Comparison of ENCODE assay signal across 9 cellular contexts in the genomic region with DNA sequence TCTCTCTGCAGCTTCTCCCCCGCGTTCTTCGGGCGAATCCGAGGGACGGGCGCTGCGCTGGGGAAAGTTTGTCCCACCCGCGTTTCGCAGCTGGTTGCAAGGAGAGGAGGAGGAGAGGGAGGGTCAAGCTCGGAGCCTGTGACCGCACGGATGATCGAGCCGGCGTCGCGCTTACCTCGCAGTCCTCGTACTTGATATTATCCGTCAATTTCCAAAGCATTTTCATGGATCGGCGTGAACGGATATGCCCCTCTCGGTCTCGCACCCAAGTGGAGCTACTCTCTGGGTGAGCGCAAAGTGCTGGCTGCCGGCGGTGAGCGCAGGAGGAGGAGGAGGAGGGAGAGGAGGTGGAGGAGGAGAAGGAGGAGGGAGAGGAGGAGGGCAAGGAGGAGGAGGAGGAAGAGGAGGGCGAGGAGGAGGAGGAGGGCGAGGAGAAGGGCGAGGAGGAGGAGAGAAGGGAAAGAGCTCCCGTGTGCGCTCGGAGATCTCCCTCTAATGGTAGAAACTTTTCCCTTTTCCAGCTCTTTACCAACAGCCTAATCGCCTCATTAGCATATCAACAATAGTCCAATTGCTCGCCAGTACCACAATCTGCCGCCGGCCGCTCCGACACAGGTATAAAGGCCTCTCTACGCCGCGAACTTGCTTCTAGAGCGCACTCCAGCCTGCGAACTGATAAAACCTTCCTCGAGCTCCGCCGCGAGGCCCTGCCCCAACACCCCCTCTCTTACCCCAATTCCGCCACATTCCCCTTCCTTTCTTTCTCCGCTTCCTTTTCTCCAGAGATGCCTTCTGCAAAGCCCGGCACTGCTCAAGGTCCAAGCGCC. TPM values are rescaled to one million over a fixed set of nuclear protein-coding genes. Genes with fewer than 3 reads are reported as not detected.
A peak's percentile ranks its signal among the peaks of the same experiment; 100 is the strongest.
DNase-seq lines count a peak whose midpoint lies in the region; ATAC-seq, FAIRE-seq and TF ChIP-seq lines count a peak whose summit lies in the region.
"Had no signal": no experiment of that assay in that cellular context is flagged by ENCODE, and none has a peak within 500 bp of the region (broad histone marks: within the 10 kb centered on the region; RNA-seq: fewer than 3 reads in every experiment).

A gene (minus strand): TSS at position 309 of the 827 bp plus-strand sequence. CDS start 83 bp downstream, at position 226.

- peak within 1 kb of the TSS; percentile 77 for H3K4me3 Mint-ChIP-seq in activated naive CD8-positive, alpha-beta T cell treated with anti-CD3 and anti-CD28 coated beads, Interleukin-2, amount 50 U/mL, for 24 hours

- H3K9me3 ChIP-seq in HEK293 (ENCODE audit: control insufficient read depth, insufficient read depth, low read depth, low read length) (no peaks in the 10 kb centered on the region), HepG2 (ENCODE audit: low read length) (no peaks in the 10 kb centered on the region)
- H3K9me3 ChIP-seq: mucosa of descending colon had no signal

- ATAC-seq in activated naive CD8-positive, alpha-beta T cell treated with anti-CD3 and anti-CD28 coated beads, Interleukin-2, amount 50 U/mL, for 24 hours: no peak
- ATAC-seq in HepG2: no peak
- ATAC-seq: mucosa of descending colon had no signal

- 52% methylated on average over 56 of the region's 56 CpGs for WGBS in HepG2 (ENCODE audit: low lambda C conversion rate)

- no peak within 1 kb of the TSS for H3K9ac ChIP-seq in HepG2 (ENCODE audit: insufficient read depth, low read depth, low read length)

- H3K36me3 Mint-ChIP-seq in activated naive CD8-positive, alpha-beta T cell treated with anti-CD3 and anti-CD28 coated beads, Interleukin-2, amount 50 U/mL, for 24 hours (ENCODE audit: low read depth): peaks cover 16% of the 10 kb centered on the region

- no peak within 1 kb of the TSS for H3K4me2 ChIP-seq in HepG2 (ENCODE audit: low read depth, low read length)

- TF ChIP-seq POLR2A in HepG2 (IDR thresholded peaks at IDR 0.05; ENCODE audit: insufficient read depth in 1 of 2, low read depth in 2 of 2, low read length in 2 of 2): no peak

- in situ Hi-C loops in HepG2 (cut with HindIII; ENCODE audit: extremely low pct_ligation_motif_present, low pct_unique_long_range_greater_than_20kb): no loop called here

- no peaks in the 10 kb centered on the region for H3K79me2 ChIP-seq in HepG2 (ENCODE audit: insufficient read depth, low read length)

- no peak for TF ChIP-seq EP300 in HepG2 (IDR thresholded peaks at IDR 0.05; ENCODE audit: low read depth in 2 of 2, low read length in 2 of 2)
- TF ChIP-seq EP300 in HepG2 (CRISPR knock-in tag; IDR thresholded peaks at IDR 0.05; ENCODE audit: borderline replicate concordance): no peak

- DNase-seq in AG08395 (ENCODE audit: low spot score): peak; percentile 59
- DNase-seq in activated naive CD8-positive, alpha-beta T cell treated with anti-CD3 and anti-CD28 coated beads, Interleukin-2, amount 50 U/mL, for 24 hours: no peak
- DNase-seq in HepG2 (ENCODE audit: low spot score): no peak
- no peak for DNase-seq in GM19238 (ENCODE audit: insufficient read length, low spot score)
- DNase-seq in RKO (ENCODE audit: low spot score): no peak
- no peak for DNase-seq in DMS79 (lab: John Stamatoyannopoulos, UW)
- DNase-seq in NCI-H1417 (lab: John Stamatoyannopoulos, UW): no peak

- H3K9me3 Mint-ChIP-seq in activated naive CD8-positive, alpha-beta T cell treated with anti-CD3 and anti-CD28 coated beads, Interleukin-2, amount 50 U/mL, for 24 hours: peaks cover 11% of the 10 kb centered on the region

- no peak for TF ChIP-seq RAD21 in HepG2 (CRISPR knock-in tag; IDR thresholded peaks at IDR 0.05)

- no peak within 1 kb of the TSS for H2AFZ ChIP-seq in HepG2 (ENCODE audit: low read length)

- TF ChIP-seq CTCF in HEK293 (tag by site-specific recombination; IDR thresholded peaks at IDR 0.05) (peak; percentile 88), HepG2 (CRISPR knock-in tag; IDR thresholded peaks at IDR 0.05) (no peak)

- POLR2A ChIA-PET in HEK293 (lab: Yijun Ruan, JAX) (interaction anchor here (0.5 to 5.5 kb wide), 21 partner anchors 9 to 1856 kb away, joined by 3 to 112 read pairs (median 3); a partner anchor contains a TSS), HepG2 (lab: Yijun Ruan, JAX) (no interaction called here)

- no peaks in the 10 kb centered on the region; the same call in 1 of the 2 replicates for H4K20me1 ChIP-seq in HepG2 (ENCODE audit: insufficient read depth, low read length)

- H3K27ac ChIP-seq in HEK293 (ENCODE audit: extremely low read depth, low read depth, low read length) (peak within 1 kb of the TSS; percentile 99), HepG2 (ENCODE audit: extremely low read length, insufficient read depth, low read length) (no peak within 1 kb of the TSS)

- peak within 1 kb of the TSS; percentile 42 for H3K27ac Mint-ChIP-seq in activated naive CD8-positive, alpha-beta T cell treated with anti-CD3 and anti-CD28 coated beads, Interleukin-2, amount 50 U/mL, for 24 hours

- H3K4me1 ChIP-seq in HEK293 (ENCODE audit: control insufficient read depth, insufficient read depth, low read length) (peaks cover 4% of the 10 kb centered on the region; the same call in 1 of the 2 replicates), HepG2 (ENCODE audit: insufficient read depth, low read length) (no peaks in the 10 kb centered on the region)

- H3K36me3 ChIP-seq in HEK293 (ENCODE audit: control insufficient read depth in 2 of 2, insufficient read depth in 1 of 2, low read length in 2 of 2): no peaks in the 10 kb centered on the region
- H3K36me3 ChIP-seq in HepG2 (replicated peaks in 1 of 2; ENCODE audit: control insufficient read depth in 1 of 2, insufficient read depth in 2 of 2, low read length in 2 of 2): no peaks in the 10 kb centered on the region

- peak within 1 kb of the TSS; percentile 88 for H3K4me3 ChIP-seq in HEK293 (ENCODE audit: low read depth, low read length)
- no peak within 1 kb of the TSS for H3K4me3 ChIP-seq in HepG2 (replicated peaks in 1 of 3; ENCODE audit: insufficient read depth in 1 of 3, low read depth in 2 of 3, low read length in 3 of 3)
- H3K4me3 ChIP-seq: mucosa of descending colon had no signal

- peaks cover 18 to 92% of the 10 kb centered on the region in 2 experiments for H3K27me3 ChIP-seq in HepG2 (ENCODE audit: control insufficient read depth in 1 of 2, insufficient read depth in 2 of 2, low read length in 2 of 2)

- FAIRE-seq in HepG2 (lab: Jason Lieb, UNC): no peak

- no TSS peak for BruUV-seq in HepG2 (replicated peaks; lab: Mats Ljungman, UMichigan)

- H3K4me1 Mint-ChIP-seq in activated naive CD8-positive, alpha-beta T cell treated with anti-CD3 and anti-CD28 coated beads, Interleukin-2, amount 50 U/mL, for 24 hours: peaks cover 48% of the 10 kb centered on the region

- intact Hi-C loops in HepG2 (cut with micrococcal nuclease; ENCODE audit: unreplicated experiment): no loop called here

- H3K27me3 Mint-ChIP-seq in activated naive CD8-positive, alpha-beta T cell treated with anti-CD3 and anti-CD28 coated beads, Interleukin-2, amount 50 U/mL, for 24 hours: peaks cover 85% of the 10 kb centered on the region

- CTCF ChIA-PET in HEK293 (lab: Yijun Ruan, JAX) (interaction anchor here (0.6 to 3.6 kb wide), 17 partner anchors 10 to 1569 kb away, joined by 3 to 42 read pairs (median 4); no protein-coding TSS in a partner anchor), HepG2 (lab: Yijun Ruan, JAX; ENCODE audit: low intra/inter-chr PET ratio, low total read pairs) (no interaction called here)

TF ChIP-seq in HEK293, 187 proteins besides CTCF, POLR2A, EP300 and RAD21 (continues in another document):
- TF ChIP-seq TRIM28 (IDR thresholded peaks at IDR 0.05; ENCODE audit: borderline replicate concordance, low read length): peak; percentile 25; the same call in 1 of the 2 replicates
- TF ChIP-seq ZXDB (tag by site-specific recombination; IDR thresholded peaks at IDR 0.05): peak; percentile 62

TF ChIP-seq in HepG2, 621 proteins besides CTCF, POLR2A, EP300 and RAD21:
- TF ChIP-seq NFE2L1 (CRISPR knock-in tag; IDR thresholded peaks at IDR 0.05; ENCODE audit: borderline replicate concordance) (no peak), ZNF337 (CRISPR knock-in tag; IDR thresholded peaks at IDR 0.05; ENCODE audit: borderline replicate concordance, low read depth) (no peak), ZKSCAN5 (CRISPR knock-in tag; IDR thresholded peaks at IDR 0.05) (no peak), ZNF792 (CRISPR knock-in tag; IDR thresholded peaks at IDR 0.05) (no peak), PCBP1 (IDR thresholded peaks at IDR 0.05; ENCODE audit: borderline replicate concordance, low read depth, low read length) (0 out of 2 replicates have a peak, but pooled peaks have one; percentile 67), CHD2 (IDR thresholded peaks at IDR 0.05; ENCODE audit: low read depth, low read length) (no peak), MAZ (IDR thresholded peaks at IDR 0.05; ENCODE audit: borderline replicate concordance, low read depth, low read length) (no peak), MAZ (CRISPR knock-in tag; IDR thresholded peaks at IDR 0.05; ENCODE audit: low read depth) (no peak), ZNF430 (CRISPR knock-in tag; IDR thresholded peaks at IDR 0.05) (no peak)

RNA-seq across cellular contexts. Expression of the gene that starts here (rescaled TPM):
- total RNA-seq in HepG2 (2016; rRNA removed; fragmentation: Illumina TruSeq; extraction: Trizol): not detected in 2 replicates
- total RNA-seq in HepG2 (2016; cell fraction: cytosol; rRNA removed; fragmentation: Illumina TruSeq; extraction: Trizol; ENCODE audit: low read depth): not detected in 2 replicates
- total RNA-seq in HepG2 (2016; cell fraction: insoluble cytoplasmic fraction; rRNA removed; fragmentation: Illumina TruSeq; extraction: Trizol): not detected in 2 replicates
- not detected in 2 replicates for total RNA-seq in HepG2 (2016; cell fraction: membrane; rRNA removed; fragmentation: Illumina TruSeq; extraction: Trizol)
- total RNA-seq in HepG2 (2016; cell fraction: nucleus; rRNA removed; fragmentation: Illumina TruSeq; extraction: Trizol): not detected in 2 replicates
- polyA plus RNA-seq in HepG2 (2011; rRNA removed): not detected in 2 replicates
- 0.04 and 0.09 TPM in 2 replicates for polyA plus RNA-seq in HepG2 (2011; cell fraction: cytosol; rRNA removed)
- not detected in 2 replicates for polyA plus RNA-seq in HepG2 (2011; cell fraction: nucleus; rRNA removed)
- polyA plus RNA-seq in HepG2 (2012): not detected in 2 replicates
- not detected in 2 replicates for polyA plus RNA-seq in HepG2 (2016; cell fraction: cytosol; fragmentation: Illumina TruSeq; extraction: Trizol; ENCODE audit: low read depth)
- not detected in 2 replicates for polyA plus RNA-seq in HepG2 (2016; cell fraction: insoluble cytoplasmic fraction; fragmentation: Illumina TruSeq; extraction: Trizol; ENCODE audit: low read depth)
- not detected in 2 replicates for polyA plus RNA-seq in HepG2 (2016; cell fraction: membrane; fragmentation: Illumina TruSeq; extraction: Trizol; ENCODE audit: low read depth)
- not detected in 2 replicates for polyA plus RNA-seq in HepG2 (2016; cell fraction: nucleus; fragmentation: Illumina TruSeq; extraction: Trizol; ENCODE audit: insufficient read depth, low read depth)
- 48.3 TPM in 1 of 2 replicates, not detected in the other for polyA minus RNA-seq in HepG2 (2011; rRNA and poly(A)+ RNA removed; ENCODE audit: low replicate concordance)
- polyA minus RNA-seq in HepG2 (2011; cell fraction: cytosol; rRNA and poly(A)+ RNA removed): 0.99 and 2.1 TPM in 2 replicates
- polyA minus RNA-seq in HepG2 (2011; cell fraction: nucleus; rRNA and poly(A)+ RNA removed): 0.25 and 1.2 TPM in 2 replicates
